In genomic region chr20:44023515-44024371, GRCh38 we compare ENCODE assay signal across 1 cellular context.
TF ChIP-seq lines count a peak whose summit lies in the region.

No MANE protein-coding gene starts in this region.

TF ChIP-seq in K562, 482 proteins besides CTCF, POLR2A, EP300 and RAD21:
- TF ChIP-seq, protein P1, sequence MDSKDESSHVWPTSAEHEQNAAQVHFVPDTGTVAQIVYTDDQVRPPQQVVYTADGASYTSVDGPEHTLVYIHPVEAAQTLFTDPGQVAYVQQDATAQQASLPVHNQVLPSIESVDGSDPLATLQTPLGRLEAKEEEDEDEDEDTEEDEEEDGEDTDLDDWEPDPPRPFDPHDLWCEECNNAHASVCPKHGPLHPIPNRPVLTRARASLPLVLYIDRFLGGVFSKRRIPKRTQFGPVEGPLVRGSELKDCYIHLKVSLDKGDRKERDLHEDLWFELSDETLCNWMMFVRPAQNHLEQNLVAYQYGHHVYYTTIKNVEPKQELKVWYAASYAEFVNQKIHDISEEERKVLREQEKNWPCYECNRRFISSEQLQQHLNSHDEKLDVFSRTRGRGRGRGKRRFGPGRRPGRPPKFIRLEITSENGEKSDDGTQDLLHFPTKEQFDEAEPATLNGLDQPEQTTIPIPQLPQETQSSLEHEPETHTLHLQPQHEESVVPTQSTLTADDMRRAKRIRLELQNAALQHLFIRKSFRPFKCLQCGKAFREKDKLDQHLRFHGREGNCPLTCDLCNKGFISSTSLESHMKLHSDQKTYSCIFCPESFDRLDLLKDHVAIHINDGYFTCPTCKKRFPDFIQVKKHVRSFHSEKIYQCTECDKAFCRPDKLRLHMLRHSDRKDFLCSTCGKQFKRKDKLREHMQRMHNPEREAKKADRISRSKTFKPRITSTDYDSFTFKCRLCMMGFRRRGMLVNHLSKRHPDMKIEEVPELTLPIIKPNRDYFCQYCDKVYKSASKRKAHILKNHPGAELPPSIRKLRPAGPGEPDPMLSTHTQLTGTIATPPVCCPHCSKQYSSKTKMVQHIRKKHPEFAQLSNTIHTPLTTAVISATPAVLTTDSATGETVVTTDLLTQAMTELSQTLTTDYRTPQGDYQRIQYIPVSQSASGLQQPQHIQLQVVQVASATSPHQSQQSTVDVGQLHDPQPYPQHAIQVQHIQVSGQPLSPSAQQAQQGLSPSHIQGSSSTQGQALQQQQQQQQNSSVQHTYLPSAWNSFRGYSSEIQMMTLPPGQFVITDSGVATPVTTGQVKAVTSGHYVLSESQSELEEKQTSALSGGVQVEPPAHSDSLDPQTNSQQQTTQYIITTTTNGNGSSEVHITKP (IDR thresholded peaks at IDR 0.05; ENCODE audit: partially characterized antibody): peak; percentile 52
- TF ChIP-seq NRF1 (conservative IDR thresholded peaks at IDR 0.05 in 1 of 2, IDR thresholded peaks at IDR 0.05 in 1 of 2) (peak; percentile 83 to 85), TRIM24 (IDR thresholded peaks at IDR 0.05) (no peak)
